ENCODE assay signal across 10 cellular contexts in genomic region chr13:79485014-79485441, GRCh38. TPM values are rescaled to one million over a fixed set of nuclear protein-coding genes. Genes with fewer than 3 reads are reported as not detected.
A peak's percentile ranks its signal among the peaks of the same experiment; 100 is the strongest.
DNase-seq lines count a peak whose midpoint lies in the region; ATAC-seq and TF ChIP-seq lines count a peak whose summit lies in the region.
"Had no signal": no experiment of that assay in that cellular context is flagged by ENCODE, and none has a peak within 500 bp of the region (broad histone marks: within the 10 kb centered on the region; RNA-seq: fewer than 3 reads in every experiment).

No MANE protein-coding gene starts in this region.

- H3K27me3 ChIP-seq in esophagus (ENCODE audit: control insufficient read depth in 1 of 2, insufficient read depth in 2 of 2, low read length in 2 of 2) (no peaks in the 10 kb centered on the region), prostate gland (replicated peaks; ENCODE audit: insufficient read depth) (no peaks in the 10 kb centered on the region)

- ATAC-seq in HG03097 (IDR thresholded peaks at IDR 0.05; ENCODE audit: low FRiP score, unreplicated experiment) (no peak), HG02938 (IDR thresholded peaks at IDR 0.05; ENCODE audit: unreplicated experiment) (no peak)

- TF ChIP-seq CTCF in prostate gland (IDR thresholded peaks at IDR 0.05), result no peak

- peak overlapping the region in 1 of 2 donors; percentile 19 for H3K4me3 ChIP-seq in esophagus (ENCODE audit: low read depth in 1 of 2, low read length in 2 of 2)
- H3K4me3 ChIP-seq in prostate gland, result no peak overlapping the region

- H3K4me1 ChIP-seq in esophagus (ENCODE audit: control insufficient read depth in 2 of 2, insufficient read depth in 2 of 2, low read length in 1 of 2), result peaks cover 0 to 2% of the 10 kb centered on the region in 2 donors
- no peaks in the 10 kb centered on the region for H3K4me1 ChIP-seq in prostate gland (replicated peaks)

- no peaks in the 10 kb centered on the region for H3K9me3 ChIP-seq in esophagus (ENCODE audit: control insufficient read depth in 2 of 2, insufficient read depth in 1 of 2, low read depth in 1 of 2, low read length in 1 of 2)
- no peaks in the 10 kb centered on the region for H3K9me3 ChIP-seq in prostate gland

- H3K27ac ChIP-seq in esophagus (ENCODE audit: low read depth in 2 of 2, low read length in 1 of 2), result peak overlapping the region; percentile 69 to 84
- peak overlapping the region; percentile 3 to 15 for H3K27ac ChIP-seq in prostate gland

- 23 to 26% methylated on average over 2 of the region's 2 CpGs for WGBS in esophagus, 2 donors
- 21% methylated on average over 2 of the region's 2 CpGs for WGBS in prostate gland

- peak; percentile 14 for TF ChIP-seq POLR2A in prostate gland (IDR thresholded peaks at IDR 0.05)

- H3K36me3 ChIP-seq in esophagus (ENCODE audit: control insufficient read depth in 2 of 2, insufficient read depth in 2 of 2, low read length in 1 of 2) (no peaks in the 10 kb centered on the region), prostate gland (no peaks in the 10 kb centered on the region)

- DNase-seq in H4 (ENCODE audit: low spot score), result peak; percentile 21
- peak; percentile 22 for DNase-seq in RPMI7951 (ENCODE audit: low read depth)
- peak; percentile 59 for DNase-seq in prostate gland (ENCODE audit: low spot score)
- no peak for DNase-seq in activated effector memory CD4-positive, alpha-beta T cell treated with Interleukin-2 at 50 U/mL for 16 hours
- DNase-seq in mesenteric fat pad (ENCODE audit: low spot score), result no peak
- DNase-seq: NCI-H2227 treated with DMSO at 0.1 percent for 48 hours, retina had no signal

- intact Hi-C loops in prostate gland (cut with DNase I), result no loop called here

RNA-seq across cellular contexts. Expression of gene NDFIP2, which starts 4.1 kb away (rescaled TPM):
- 22.8 and 28.4 TPM in 2 replicates for total RNA-seq in H4 (2014; rRNA removed; shearing (Covaris generic))
- total RNA-seq in RPMI7951 (2014; rRNA removed; shearing (Covaris generic)), result 30.1 and 51.2 TPM in 2 replicates
- 10 to 100 TPM; 37.5 to 45.5 TPM for polyA plus RNA-seq in esophagus
- total RNA-seq in prostate gland (10 to 100 TPM; 22.2 to 30.8 TPM), mesenteric fat pad (19.1 TPM)

Comparison
In these comparisons a context has a peak if more than half of its experiments do, and no peak if none do; other contexts are left out.
1. DNase-seq: peak in H4 (single experiment), RPMI7951 (single experiment) and prostate gland (single experiment); none in activated effector memory CD4-positive, alpha-beta T cell treated with Interleukin-2 at 50 U/mL for 16 hours (single experiment) and mesenteric fat pad (single experiment).